Comparison of ENCODE assay signal across 8 cellular contexts in the genomic region with DNA sequence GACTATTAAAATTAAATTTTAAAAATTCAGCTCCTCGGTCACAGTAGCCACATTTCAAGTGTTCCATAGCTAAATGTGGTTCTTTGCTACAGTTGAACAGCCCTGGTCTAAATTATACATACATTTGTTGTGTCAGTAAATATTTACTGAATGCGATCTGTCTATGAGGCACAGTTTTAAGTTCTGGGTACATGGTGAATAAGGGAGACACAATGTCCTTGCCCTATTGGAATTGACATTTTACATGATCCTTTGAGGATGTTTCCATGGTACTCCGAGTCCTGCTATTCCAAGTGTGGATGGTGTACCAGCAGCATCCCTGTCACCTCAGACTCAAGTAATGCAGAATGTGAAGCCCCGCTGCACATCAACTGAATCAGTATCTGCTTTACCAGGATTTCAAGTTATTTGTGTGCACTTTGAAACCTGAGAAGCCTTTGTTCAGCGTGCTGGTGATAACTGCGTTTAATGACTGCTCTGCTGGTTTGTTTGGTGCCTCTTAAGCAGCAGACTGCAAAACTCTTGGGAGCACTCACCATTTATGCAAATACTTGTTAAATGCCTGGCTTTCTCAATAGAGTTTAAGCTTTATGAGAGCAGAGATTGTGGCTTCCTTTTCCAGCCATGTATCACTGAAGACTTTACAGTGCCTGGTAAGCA. TPM values are rescaled to one million over a fixed set of nuclear protein-coding genes. Genes with fewer than 3 reads are reported as not detected.
A peak's percentile ranks its signal among the peaks of the same experiment; 100 is the strongest.
DNase-seq lines count a peak whose midpoint lies in the region; ATAC-seq and TF ChIP-seq lines count a peak whose summit lies in the region.

No MANE protein-coding gene starts in this region.

- H3K4me3 Mint-ChIP-seq in T-cell (peak overlapping the region; percentile 76 to 80 (median 78)), CD14-positive monocyte (peak overlapping the region in 1 of 2 donors; percentile 13)

- H3K4me1 ChIP-seq in HAP-1 (peaks cover 14% of the 10 kb centered on the region), iPS-15b (ENCODE audit: control insufficient read depth, insufficient read depth, low read length) (peaks cover 4% of the 10 kb centered on the region), suprapubic skin (peaks cover 34% of the 10 kb centered on the region)

- H3K9me3 ChIP-seq in HAP-1, result peaks cover 6% of the 10 kb centered on the region
- H3K9me3 ChIP-seq in iPS-15b (ENCODE audit: control insufficient read depth, insufficient read depth, low read length), result peaks cover 7% of the 10 kb centered on the region
- peaks cover 6% of the 10 kb centered on the region for H3K9me3 ChIP-seq in suprapubic skin

- CTCF ChIA-PET in AG04449 (lab: Yijun Ruan, JAX) (interaction anchor here (2.7 kb wide), 1 partner anchor 176 kb away, joined by 7 read pairs; no protein-coding TSS in a partner anchor), T-cell (lab: Charles Lee) (no interaction called here)

- H3K9me3 Mint-ChIP-seq in T-cell (no peaks in the 10 kb centered on the region), CD14-positive monocyte (peaks cover 7 to 15% (median 10%) of the 10 kb centered on the region in 7 donors)

- H3K27ac ChIP-seq in suprapubic skin, result no peak overlapping the region

- in situ Hi-C loops in HAP-1 (cut with MboI; ENCODE audit: low sequenced_read_pairs), result no loop called here

- WGBS in suprapubic skin, result 55% methylated on average over 6 of the region's 6 CpGs

- H3K36me3 ChIP-seq in HAP-1 (replicated peaks) (no peaks in the 10 kb centered on the region), iPS-15b (ENCODE audit: control insufficient read depth, insufficient read depth, low read length) (no peaks in the 10 kb centered on the region), suprapubic skin (no peaks in the 10 kb centered on the region)

- peaks cover 3% of the 10 kb centered on the region; the same call in 1 of the 2 replicates for H3K27me3 ChIP-seq in HAP-1 (ENCODE audit: low read depth)
- peaks cover 18% of the 10 kb centered on the region for H3K27me3 ChIP-seq in iPS-15b (ENCODE audit: control insufficient read depth, insufficient read depth, low read length)
- H3K27me3 ChIP-seq in suprapubic skin, result no peaks in the 10 kb centered on the region

- TF ChIP-seq POLR2A in suprapubic skin (IDR thresholded peaks at IDR 0.05), result no peak

- no peak for TF ChIP-seq EP300 in suprapubic skin (IDR thresholded peaks at IDR 0.05)

- ATAC-seq in T-cell (replicated peaks in 1 of 4) (no peak), HG03378 (IDR thresholded peaks at IDR 0.05; ENCODE audit: unreplicated experiment) (no peak), HG02938 (IDR thresholded peaks at IDR 0.05; ENCODE audit: unreplicated experiment) (no peak)

- DNase-seq in AG04449 (ENCODE audit: low read depth, low spot score), result no peak
- peak; percentile 54 to 81 for DNase-seq in HAP-1 (ENCODE audit: low spot score in 2 of 2)
- DNase-seq in T-cell, result no peak
- DNase-seq in suprapubic skin (ENCODE audit: low spot score in 2 of 2), result no peak
- no peak for DNase-seq in CD14-positive monocyte (ENCODE audit: low spot score)

- no peak overlapping the region for H3K9ac ChIP-seq in iPS-15b (ENCODE audit: low read depth, low read length)

- peaks cover 4% of the 10 kb centered on the region for H3K36me3 Mint-ChIP-seq in T-cell
- peaks cover 7 to 14% of the 10 kb centered on the region in 2 donors for H3K36me3 Mint-ChIP-seq in CD14-positive monocyte

- H3K4me1 Mint-ChIP-seq in T-cell, result peaks cover 41 to 43% (median 42%) of the 10 kb centered on the region in 3 donors
- H3K4me1 Mint-ChIP-seq in CD14-positive monocyte, result peaks cover 32% of the 10 kb centered on the region

- intact Hi-C loops in CD14-positive monocyte (cut with micrococcal nuclease), result loop anchor here in 1 of 2 donors (5.0 to 10.0 kb wide), 3 partner anchors 34 to 168 kb away; partner anchors contain the start of gene INO80C

- POLR2A ChIA-PET in AG04449 (lab: Yijun Ruan, JAX) (interaction anchor here (1.2 to 1.4 kb wide), 2 partner anchors 85 to 196 kb away, joined by 3 to 5 read pairs; partner anchors contain the start of gene INO80C), T-cell (lab: Charles Lee) (no interaction called here)

- no peak for TF ChIP-seq CTCF in AG04449 (IDR thresholded peaks at IDR 0.05; ENCODE audit: insufficient read depth, low read length, missing control alignments)
- TF ChIP-seq CTCF in suprapubic skin (IDR thresholded peaks at IDR 0.05), result no peak
- TF ChIP-seq CTCF in CD14-positive monocyte (IDR thresholded peaks at IDR 0.05), result no peak

- H3K27me3 Mint-ChIP-seq in T-cell (peaks cover 0 to under 1% of the 10 kb centered on the region in 2 donors), CD14-positive monocyte (ENCODE audit: low read depth in 3 of 3) (peaks cover 0 to 1% (median 1%) of the 10 kb centered on the region in 3 donors)

- peak overlapping the region; percentile 45 for H3K27ac Mint-ChIP-seq in T-cell
- peak overlapping the region in 1 of 7 donors; percentile 6 for H3K27ac Mint-ChIP-seq in CD14-positive monocyte

- H3K4me3 ChIP-seq in AG04449 (ENCODE audit: low read depth, low read length), result peak overlapping the region; percentile 72
- H3K4me3 ChIP-seq in HAP-1, result peak overlapping the region; percentile 50
- H3K4me3 ChIP-seq in iPS-15b (ENCODE audit: low read depth, low read length), result peak overlapping the region; percentile 3
- H3K4me3 ChIP-seq in suprapubic skin, result peak overlapping the region; percentile 57

RNA-seq across cellular contexts. Expression of gene GALNT1, which starts 1.5 kb away (rescaled TPM):
- total RNA-seq in T-cell (10 to 100 TPM; 28.2 to 34.2 (median 30.0) TPM), suprapubic skin (10 to 100 TPM; 46.2 to 96.5 (median 62.6) TPM)
- polyA plus RNA-seq in CD14-positive monocyte, result 10 to 100 TPM; 22.9 to 58.5 TPM

Comparison
In these comparisons a context has a peak if more than half of its experiments do, and no peak if none do; other contexts are left out.
1. DNase-seq: peak in HAP-1 (2 of 2); none in AG04449 (single experiment), T-cell (0 of 34), suprapubic skin (0 of 2) and CD14-positive monocyte (single experiment).
2. H3K4me3 ChIP-seq: peak in every context shown above with its lines; median percentile 72 in AG04449; 57 in suprapubic skin; 50 in HAP-1; 3 in iPS-15b.